In the genomic region with DNA sequence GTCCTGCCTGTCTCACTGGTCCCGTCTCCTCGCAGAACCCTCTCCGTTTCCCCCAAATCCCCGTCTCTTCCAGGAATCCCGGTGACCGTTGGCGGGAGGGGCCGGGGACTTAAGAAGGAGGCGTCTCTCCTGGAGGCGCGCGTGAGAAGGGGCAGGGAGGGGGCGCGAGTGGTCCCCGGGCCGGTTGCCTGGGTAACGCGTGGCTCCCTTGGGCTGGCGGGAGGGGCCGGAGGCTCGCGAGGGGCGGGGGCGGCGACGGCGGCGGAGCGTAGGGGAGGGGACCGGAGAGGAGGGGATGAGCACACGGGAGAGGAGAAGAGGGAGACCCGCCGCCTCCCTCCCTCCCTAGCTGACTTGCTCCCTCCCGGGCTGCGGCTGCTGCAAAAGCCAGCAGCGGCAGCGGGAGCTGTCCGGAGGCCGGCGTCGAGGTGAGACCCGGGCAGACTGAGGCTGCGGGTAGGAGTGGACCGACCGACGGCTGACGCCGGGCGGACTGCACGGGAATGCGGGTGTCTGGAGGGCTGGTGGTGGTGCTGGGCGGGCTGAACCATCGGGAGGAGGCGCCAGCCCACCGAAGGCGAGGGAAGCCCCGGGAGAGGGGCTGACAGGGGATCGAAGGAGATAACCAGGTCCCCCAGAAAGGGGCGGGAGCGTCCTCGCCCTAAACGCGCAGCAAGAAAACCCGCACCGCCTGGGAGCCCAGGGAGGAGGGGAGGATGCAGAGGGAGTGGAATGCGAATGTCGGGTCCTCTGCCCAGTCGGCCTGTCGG, we compare ENCODE assay signal across 8 cellular contexts. TPM values are rescaled to one million over a fixed set of nuclear protein-coding genes. Genes with fewer than 3 reads are reported as not detected.
DNase-seq lines count a peak whose midpoint lies in the region; ATAC-seq and TF ChIP-seq lines count a peak whose summit lies in the region.

Gene PRRT2, plus strand, starts transcription at position 298 of the 770 bp plus-strand sequence. CDS start 862 bp downstream, outside the sequence.

- H3K4me1 ChIP-seq in SJCRH30 (peaks cover 11% of the 10 kb centered on the region), smooth muscle cell (ENCODE audit: low read depth) (peaks cover 50% of the 10 kb centered on the region)

- H3K27me3 ChIP-seq in HL-60 (ENCODE audit: insufficient read depth, poor library complexity, severe bottlenecking) = no peaks in the 10 kb centered on the region
- no peaks in the 10 kb centered on the region for H3K27me3 ChIP-seq in SJCRH30
- H3K27me3 ChIP-seq in smooth muscle cell (ENCODE audit: low read depth) = no peaks in the 10 kb centered on the region

- peaks cover 42% of the 10 kb centered on the region for H3K79me2 ChIP-seq in smooth muscle cell (ENCODE audit: low read depth)

- H3K9me3 ChIP-seq in SJCRH30 (replicated peaks) (no peaks in the 10 kb centered on the region), smooth muscle cell (replicated peaks; ENCODE audit: low read depth) (no peaks in the 10 kb centered on the region)

- H3K4me3 ChIP-seq in AG09309 (ENCODE audit: control insufficient read depth, low read depth, low read length) (peak within 1 kb of the TSS; percentile 68), HL-60 (replicated peaks; ENCODE audit: insufficient read depth, low read length) (peak within 1 kb of the TSS; percentile 9; the same call in 1 of the 2 replicates), SJCRH30 (peak within 1 kb of the TSS; percentile 58), smooth muscle cell (peak within 1 kb of the TSS; percentile 63)

- TF ChIP-seq CTCF in AG09309 (IDR thresholded peaks at IDR 0.05; ENCODE audit: control insufficient read depth, insufficient read depth, low read depth, low read length, missing control alignments) (no peak), HL-60 (IDR thresholded peaks at IDR 0.05; ENCODE audit: insufficient read depth, low read length) (no peak), smooth muscle cell (IDR thresholded peaks at IDR 0.05; ENCODE audit: borderline replicate concordance, insufficient read depth, poor library complexity, severe bottlenecking) (no peak)

- H3K36me3 ChIP-seq in SJCRH30 = peaks cover 20% of the 10 kb centered on the region
- no peaks in the 10 kb centered on the region for H3K36me3 ChIP-seq in smooth muscle cell (ENCODE audit: low read depth)

- no peak within 1 kb of the TSS for H3K27ac ChIP-seq in HL-60 (replicated peaks)
- H3K27ac ChIP-seq in SJCRH30 = peak within 1 kb of the TSS; percentile 16; the same call in 1 of the 2 replicates
- H3K27ac ChIP-seq in smooth muscle cell (ENCODE audit: low read depth) = peak within 1 kb of the TSS; percentile 95

- peak within 1 kb of the TSS; percentile 25 for H2AFZ ChIP-seq in smooth muscle cell (ENCODE audit: low read depth)

- H4K20me1 ChIP-seq in smooth muscle cell (ENCODE audit: low read depth) = peaks cover 28% of the 10 kb centered on the region

- peak within 1 kb of the TSS; percentile 77 for H3K9ac ChIP-seq in smooth muscle cell (ENCODE audit: low read depth)

- H3F3A ChIP-seq in smooth muscle cell (ENCODE audit: low read depth) = peaks cover 29% of the 10 kb centered on the region

- 2% methylated on average over 49 of the region's 69 CpGs for WGBS in smooth muscle cell (ENCODE audit: low lambda C conversion rate)

- DNase-seq in AG09309 (ENCODE audit: low read depth) (no peak), HL-60 (ENCODE audit: low read depth in 1 of 2, low spot score in 1 of 2) (no peak), SJCRH30 (peak; percentile 49 to 60), T47D (ENCODE audit: low read depth in 1 of 2, low spot score in 1 of 2) (peak; percentile 31 to 65), islet precursor cell (peak; percentile 80), smooth muscle cell (lab: John Stamatoyannopoulos, UW; ENCODE audit: unreplicated experiment) (peak; percentile 79)

- in situ Hi-C loops in T47D (cut with HindIII; ENCODE audit: low pct_unique_long_range_greater_than_20kb, low sequenced_read_pairs) = no loop called here

- ATAC-seq in GM18868 (IDR thresholded peaks at IDR 0.05; ENCODE audit: unreplicated experiment) (no peak), GM21576 (IDR thresholded peaks at IDR 0.05; ENCODE audit: unreplicated experiment) (no peak)

- H3K4me2 ChIP-seq in smooth muscle cell = peak within 1 kb of the TSS; percentile 94

RNA-seq across cellular contexts. Expression of gene PRRT2, which starts in this region (rescaled TPM):
- 0.81 and 1.5 TPM in 2 replicates for total RNA-seq in SJCRH30 (2014; rRNA removed; shearing (Covaris generic))
- 12.2 and 25.9 TPM in 2 replicates for total RNA-seq in smooth muscle cell
- 12.2 and 20.1 TPM in 2 replicates for polyA plus RNA-seq in smooth muscle cell

Comparison
In these comparisons a context has a peak if more than half of its experiments do, and no peak if none do; other contexts are left out.
1. DNase-seq: peak in SJCRH30 (2 of 2), T47D (2 of 2), islet precursor cell (single experiment) and smooth muscle cell (single experiment); none in AG09309 (single experiment) and HL-60 (0 of 2).
2. H3K4me3 ChIP-seq: peak in every context shown above with its lines; median percentile 68 in AG09309; 63 in smooth muscle cell; 58 in SJCRH30; 9 in HL-60.